Comparison of ENCODE assay signal across 10 cellular contexts in the genomic region with DNA sequence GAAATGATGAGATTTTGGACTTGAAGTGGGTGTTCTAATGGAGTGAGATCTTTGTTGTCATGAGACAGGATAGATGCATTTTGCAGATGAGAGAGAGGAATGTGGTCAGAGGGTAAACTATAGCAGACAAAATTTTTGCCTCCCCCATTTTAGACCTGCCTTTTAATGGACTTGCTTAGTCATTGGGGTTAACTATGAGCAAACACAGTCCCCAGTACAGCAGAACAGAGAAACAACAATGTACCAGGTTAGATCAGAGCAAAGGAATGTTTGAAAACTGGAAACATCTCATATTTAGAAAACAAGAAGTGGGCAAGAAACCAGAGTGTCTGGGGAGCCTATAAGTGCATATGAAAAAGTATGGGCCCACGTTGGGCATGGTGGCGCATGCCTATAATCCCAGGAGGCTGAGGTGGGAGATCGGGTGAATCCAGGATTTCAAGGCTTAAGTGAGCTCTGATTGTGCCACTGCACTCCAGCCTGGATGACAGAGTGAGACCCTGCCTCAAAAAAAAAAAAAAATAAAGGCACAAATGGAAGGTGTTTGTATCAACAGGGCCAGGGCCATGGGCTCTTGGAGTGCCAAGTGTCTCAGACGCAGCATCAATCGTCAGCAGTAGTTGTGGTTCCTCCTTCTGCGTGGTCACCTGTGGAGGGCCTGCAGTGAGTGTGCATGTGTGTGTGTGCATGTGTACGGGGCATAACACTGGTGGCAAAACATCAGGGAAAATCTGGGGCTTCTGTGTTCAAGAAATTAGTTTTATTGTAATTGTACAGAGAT.
A peak's percentile ranks its signal among the peaks of the same experiment; 100 is the strongest.
DNase-seq lines count a peak whose midpoint lies in the region; ATAC-seq and TF ChIP-seq lines count a peak whose summit lies in the region.
"Had no signal": no experiment of that assay in that cellular context is flagged by ENCODE, and none has a peak within 500 bp of the region (broad histone marks: within the 10 kb centered on the region; RNA-seq: fewer than 3 reads in every experiment).

No MANE protein-coding gene starts in this region.

- H3K27me3 Mint-ChIP-seq in stimulated activated naive CD8-positive, alpha-beta T cell treated with anti-CD3 and anti-CD28 coated beads, Interleukin-15, amount 100 ng/mL, for 72 hours = peaks cover 29% of the 10 kb centered on the region

- WGBS in sigmoid colon, 2 donors = 61 to 87% methylated on average over 7 of the region's 7 CpGs

- H3K79me2 ChIP-seq in PC-9 (ENCODE audit: low read depth) (no peaks in the 10 kb centered on the region), fibroblast of lung (ENCODE audit: control insufficient read depth, insufficient read depth, low read length) (no peaks in the 10 kb centered on the region)

- no peaks in the 10 kb centered on the region for H3K9me2 ChIP-seq in PC-9 (ENCODE audit: insufficient read depth)

- H3K4me2 ChIP-seq in PC-9 (peak overlapping the region; percentile 52), fibroblast of lung (ENCODE audit: extremely low read depth, insufficient read depth, low read length) (no peak overlapping the region)

- H3K4me1 Mint-ChIP-seq in stimulated activated naive CD8-positive, alpha-beta T cell treated with anti-CD3 and anti-CD28 coated beads, Interleukin-15, amount 100 ng/mL, for 72 hours = peaks cover 5% of the 10 kb centered on the region

- no peak overlapping the region for H3K27ac Mint-ChIP-seq in stimulated activated naive CD8-positive, alpha-beta T cell treated with anti-CD3 and anti-CD28 coated beads, Interleukin-15, amount 100 ng/mL, for 72 hours

- no peak for TF ChIP-seq CTCF in PC-9 (conservative IDR thresholded peaks at IDR 0.05)
- no peak for TF ChIP-seq CTCF in fibroblast of lung (conservative IDR thresholded peaks at IDR 0.05 in 1 of 2, IDR thresholded peaks at IDR 0.05 in 1 of 2; ENCODE audit: low read depth in 1 of 2, low read length in 2 of 2)
- TF ChIP-seq CTCF in sigmoid colon (IDR thresholded peaks at IDR 0.05) = no peak

- no peak overlapping the region for H3K4me3 Mint-ChIP-seq in stimulated activated naive CD8-positive, alpha-beta T cell treated with anti-CD3 and anti-CD28 coated beads, Interleukin-15, amount 100 ng/mL, for 72 hours

- TF ChIP-seq POLR2A in sigmoid colon (IDR thresholded peaks at IDR 0.05) = no peak

- H3K9me3 Mint-ChIP-seq in stimulated activated naive CD8-positive, alpha-beta T cell treated with anti-CD3 and anti-CD28 coated beads, Interleukin-15, amount 100 ng/mL, for 72 hours = no peaks in the 10 kb centered on the region

- TF ChIP-seq EP300 in sigmoid colon (IDR thresholded peaks at IDR 0.05) = no peak

- H3K4me3 ChIP-seq in PC-9 (peak overlapping the region; percentile 24; the same call in 1 of the 2 replicates), fibroblast of lung (replicated peaks in 1 of 4; ENCODE audit: control extremely low read depth in 1 of 4, insufficient read depth in 1 of 4, low read depth in 3 of 4, low read length in 4 of 4) (no peak overlapping the region), skeletal muscle cell (ENCODE audit: low read depth, low read length) (no peak overlapping the region), sigmoid colon (no peak overlapping the region)
- H3K4me3 ChIP-seq: lower lobe of right lung had no signal

- no peak overlapping the region for H3K9ac ChIP-seq in fibroblast of lung (ENCODE audit: insufficient read depth, low read length)

- no peak for ATAC-seq in stimulated activated naive CD8-positive, alpha-beta T cell treated with anti-CD3 and anti-CD28 coated beads, Interleukin-15, amount 100 ng/mL, for 72 hours

- BruUV-seq in PC-9 (replicated peaks; lab: Mats Ljungman, UMichigan) = no TSS peak

- peaks cover 28% of the 10 kb centered on the region for H3F3A ChIP-seq in PC-9 (ENCODE audit: insufficient read depth, low read depth)

- H4K20me1 ChIP-seq in PC-9 (ENCODE audit: insufficient read depth) (no peaks in the 10 kb centered on the region), fibroblast of lung (ENCODE audit: control insufficient read depth, extremely low read depth, insufficient read depth, low read length) (no peaks in the 10 kb centered on the region)

- H3K36me3 ChIP-seq in PC-9 (ENCODE audit: low read depth) (no peaks in the 10 kb centered on the region; the same call in 1 of the 2 replicates), fibroblast of lung (ENCODE audit: control insufficient read depth, insufficient read depth, low read length) (no peaks in the 10 kb centered on the region), sigmoid colon (no peaks in the 10 kb centered on the region)
- H3K36me3 ChIP-seq: lower lobe of right lung had no signal

- H3K27me3 ChIP-seq in PC-9 (ENCODE audit: insufficient read depth, low read depth) (no peaks in the 10 kb centered on the region), fibroblast of lung (ENCODE audit: control insufficient read depth, insufficient read depth, low read length) (no peaks in the 10 kb centered on the region), sigmoid colon (no peaks in the 10 kb centered on the region)

- intact Hi-C loops in PC-9 (cut with micrococcal nuclease; ENCODE audit: unreplicated experiment) = loop anchor here (2.0 to 5.0 kb wide), 5 partner anchors 40 to 362 kb away; no protein-coding TSS in a partner anchor
- intact Hi-C loops in sigmoid colon (cut with DNase I) = no loop called here

- H3K9me3 ChIP-seq in PC-9 (ENCODE audit: insufficient read depth, low read depth) (peaks cover 12% of the 10 kb centered on the region), fibroblast of lung (ENCODE audit: control insufficient read depth, insufficient read depth, low read depth, low read length) (no peaks in the 10 kb centered on the region), sigmoid colon (no peaks in the 10 kb centered on the region)
- H3K9me3 ChIP-seq: lower lobe of right lung had no signal

- DNase-seq in GM04504 (ENCODE audit: low read depth) = peak; percentile 61
- peak; percentile 41 to 91 for DNase-seq in PC-9
- DNase-seq in fibroblast of lung (ENCODE audit: low read depth in 2 of 2) = peak; percentile 67 to 94
- DNase-seq in skeletal muscle cell (ENCODE audit: low read depth) = peak; percentile 86
- no peak for DNase-seq in sigmoid colon
- DNase-seq in LoVo (ENCODE audit: low spot score) = no peak
- no peak for DNase-seq in stimulated activated naive CD8-positive, alpha-beta T cell treated with anti-CD3 and anti-CD28 coated beads, Interleukin-15, amount 100 ng/mL, for 72 hours
- DNase-seq: activated T-cell treated with anti-CD3 and anti-CD28 coated beads for 4 hours, lower lobe of right lung, NCI-H2107 had no signal

- H3K27ac ChIP-seq in PC-9 (peak overlapping the region; percentile 98), fibroblast of lung (ENCODE audit: insufficient read depth, low read length) (peak overlapping the region; percentile 65), sigmoid colon (peak overlapping the region in 1 of 4 donors; percentile 16)
- H3K27ac ChIP-seq: lower lobe of right lung had no signal

- H2AFZ ChIP-seq in PC-9 = no peak overlapping the region
- H2AFZ ChIP-seq in fibroblast of lung (ENCODE audit: low read length) = no peak overlapping the region

- CTCF ChIA-PET in PC-9 (lab: Charles Lee) = interaction anchor here (0.6 to 0.9 kb wide), 3 partner anchors 19 to 195 kb away, joined by 3 to 12 read pairs (median 4); no protein-coding TSS in a partner anchor

- H3K4me1 ChIP-seq in PC-9 (replicated peaks; ENCODE audit: insufficient read depth) (peaks cover 53% of the 10 kb centered on the region), fibroblast of lung (ENCODE audit: control insufficient read depth, extremely low read depth, insufficient read depth, low read length) (peaks cover 34% of the 10 kb centered on the region), sigmoid colon (peaks cover 0 to 36% (median 21%) of the 10 kb centered on the region in 4 donors)

- POLR2A ChIA-PET in PC-9 (lab: Charles Lee; ENCODE audit: unreplicated experiment) = interaction anchor here (0.7 kb wide), 1 partner anchor 175 kb away, joined by 3 read pairs; no protein-coding TSS in a partner anchor

Comparison
In these comparisons a context has a peak if more than half of its experiments do, and no peak if none do; other contexts are left out.
1. DNase-seq: peak in GM04504 (single experiment), PC-9 (2 of 2), fibroblast of lung (2 of 2) and skeletal muscle cell (single experiment); none in sigmoid colon (single experiment), LoVo (single experiment) and stimulated activated naive CD8-positive, alpha-beta T cell treated with anti-CD3 and anti-CD28 coated beads, Interleukin-15, amount 100 ng/mL, for 72 hours (0 of 2).